ENCODE assay signal across 8 cellular contexts in the genomic region with DNA sequence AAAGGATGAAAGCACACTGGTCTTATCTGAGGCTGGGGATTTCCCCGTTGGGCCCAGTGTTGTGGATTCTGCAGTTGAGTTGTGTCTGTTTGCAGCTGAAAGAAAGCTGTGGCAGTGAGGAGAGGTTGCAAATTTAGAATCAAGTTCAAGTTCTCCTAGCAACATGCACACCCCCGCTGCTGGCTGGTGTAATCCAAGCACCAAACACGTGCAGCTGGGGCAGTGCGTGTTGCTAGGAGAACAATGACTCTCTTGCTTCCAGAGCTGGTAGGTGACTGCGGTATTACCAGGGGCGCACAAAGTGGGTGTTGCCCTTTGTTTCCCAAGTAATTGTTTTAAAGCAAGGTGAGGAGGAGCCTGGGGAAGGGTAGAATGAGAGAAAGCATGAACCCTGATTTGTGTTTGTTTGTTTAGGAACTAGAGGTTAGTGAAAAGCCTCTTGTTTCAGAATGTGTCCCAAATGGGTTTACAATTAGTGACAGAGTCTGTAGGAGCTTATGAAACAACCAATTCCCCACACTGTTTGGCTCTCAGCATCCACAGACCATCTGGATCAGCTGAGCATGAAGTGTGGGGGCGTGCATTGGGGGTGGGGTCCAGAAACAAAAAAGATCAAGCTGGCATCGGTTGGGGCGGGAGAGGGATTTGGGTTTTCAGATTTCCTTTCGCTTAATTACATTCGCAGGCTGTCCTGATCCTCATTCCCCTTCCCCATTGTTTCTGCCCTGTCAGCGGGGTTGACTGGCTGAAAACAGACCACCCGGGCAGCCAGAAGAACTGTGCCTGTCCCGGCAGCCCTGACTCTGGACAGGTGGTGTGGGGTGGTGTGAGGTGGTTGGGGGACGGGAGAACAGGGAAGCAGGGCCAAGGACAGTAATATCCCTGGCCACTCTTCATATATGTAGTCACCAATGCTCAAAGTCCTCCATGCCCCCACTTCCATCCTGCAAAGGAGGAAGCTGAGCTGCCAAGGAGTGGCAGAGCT.
A peak's percentile ranks its signal among the peaks of the same experiment; 100 is the strongest.
DNase-seq lines count a peak whose midpoint lies in the region; ATAC-seq and TF ChIP-seq lines count a peak whose summit lies in the region.

No MANE protein-coding gene starts in this region.

- intact Hi-C loops in heart right ventricle (cut with DNase I) (loop anchor here in 1 of 10 donors (10.0 kb wide), 1 partner anchor 145 kb away; no protein-coding TSS in a partner anchor), sciatic nerve (cut with DNase I) (no loop called here)

- H3K27me3 Mint-ChIP-seq in activated T-cell treated with anti-CD3 and anti-CD28 coated beads, Interleukin-2, amount 50 U/mL, for 72 hours (ENCODE audit: low read depth), result peaks cover 16% of the 10 kb centered on the region

- H3K4me1 Mint-ChIP-seq in activated T-cell treated with anti-CD3 and anti-CD28 coated beads, Interleukin-2, amount 50 U/mL, for 72 hours (ENCODE audit: low read depth), result peaks cover 13% of the 10 kb centered on the region

- no peak overlapping the region for H3K27ac Mint-ChIP-seq in activated T-cell treated with anti-CD3 and anti-CD28 coated beads, Interleukin-2, amount 50 U/mL, for 72 hours

- no peak overlapping the region for H3K4me3 ChIP-seq in heart right ventricle

- no peaks in the 10 kb centered on the region for H3K9me3 Mint-ChIP-seq in activated T-cell treated with anti-CD3 and anti-CD28 coated beads, Interleukin-2, amount 50 U/mL, for 72 hours

- peak; percentile 80 to 84 for ATAC-seq in activated T-cell treated with anti-CD3 and anti-CD28 coated beads, Interleukin-2, amount 50 U/mL, for 72 hours (replicated peaks in 1 of 2)
- peak; percentile 75 to 91 (median 88) for ATAC-seq in heart right ventricle
- peak; percentile 92 for ATAC-seq in sciatic nerve
- ATAC-seq in GM19463 (IDR thresholded peaks at IDR 0.05; ENCODE audit: unreplicated experiment), result no peak
- no peak for ATAC-seq in HG02571 (IDR thresholded peaks at IDR 0.05; ENCODE audit: unreplicated experiment)
- no peak for ATAC-seq in HG03175 (IDR thresholded peaks at IDR 0.05; ENCODE audit: unreplicated experiment)

- H3K4me3 Mint-ChIP-seq in activated T-cell treated with anti-CD3 and anti-CD28 coated beads, Interleukin-2, amount 50 U/mL, for 72 hours, result peak overlapping the region; percentile 23 to 53

- CTCF ChIA-PET in GM10248 (lab: Yijun Ruan, JAX), result interaction anchor here (0.7 to 3.8 kb wide), 6 partner anchors 9 to 900 kb away, joined by 3 to 20 read pairs (median 4); no protein-coding TSS in a partner anchor

- POLR2A ChIA-PET in GM10248 (lab: Yijun Ruan, JAX), result interaction anchor here (0.6 kb wide), 1 partner anchor 286 kb away, joined by 3 read pairs; no protein-coding TSS in a partner anchor

- TF ChIP-seq CTCF in GM10248 (IDR thresholded peaks at IDR 0.05; ENCODE audit: control extremely low read depth, extremely low read depth, low read depth, missing control alignments) (no peak), heart right ventricle (IDR thresholded peaks at IDR 0.05) (no peak)

- WGBS in heart right ventricle, 2 donors, result 30 to 38% methylated on average over 15 of the region's 15 CpGs

- H3K27ac ChIP-seq in heart right ventricle, result peak overlapping the region in 7 of 10 donors; percentile 53 to 81 (median 66)

- peak; percentile 47 for DNase-seq in GM10248 (ENCODE audit: extremely low spot score)
- peak; percentile 65 for DNase-seq in NCI-H2171 (lab: John Stamatoyannopoulos, UW)
- peak; percentile 23 to 44 for DNase-seq in activated T-cell treated with anti-CD3 and anti-CD28 coated beads, Interleukin-2, amount 50 U/mL, for 72 hours
- DNase-seq in heart right ventricle, result peak; percentile 58 to 81
- DNase-seq in sciatic nerve (ENCODE audit: low spot score), result peak; percentile 79

- H3K36me3 ChIP-seq in heart right ventricle, result no peaks in the 10 kb centered on the region

- no peaks in the 10 kb centered on the region for H3K36me3 Mint-ChIP-seq in activated T-cell treated with anti-CD3 and anti-CD28 coated beads, Interleukin-2, amount 50 U/mL, for 72 hours (ENCODE audit: insufficient read depth in 2 of 2)

- H3K4me1 ChIP-seq in heart right ventricle, result peaks cover 0 to 47% (median 17%) of the 10 kb centered on the region in 9 donors

- H3K27me3 ChIP-seq in heart right ventricle, result peaks cover 0 to 7% (median 0%) of the 10 kb centered on the region in 7 donors

- H3K9me3 ChIP-seq in heart right ventricle, result no peaks in the 10 kb centered on the region

Comparison
In these comparisons a context has a peak if more than half of its experiments do, and no peak if none do; other contexts are left out.
1. ATAC-seq: peak in activated T-cell treated with anti-CD3 and anti-CD28 coated beads, Interleukin-2, amount 50 U/mL, for 72 hours (2 of 2), heart right ventricle (8 of 8) and sciatic nerve (single experiment); none in GM19463 (single experiment), HG02571 (single experiment) and HG03175 (single experiment).
2. Peak in every context shown above with its lines, with median percentiles within 50 percentile points of each other: DNase-seq.